Comparison of ENCODE assay signal across 8 cellular contexts in the genomic region with DNA sequence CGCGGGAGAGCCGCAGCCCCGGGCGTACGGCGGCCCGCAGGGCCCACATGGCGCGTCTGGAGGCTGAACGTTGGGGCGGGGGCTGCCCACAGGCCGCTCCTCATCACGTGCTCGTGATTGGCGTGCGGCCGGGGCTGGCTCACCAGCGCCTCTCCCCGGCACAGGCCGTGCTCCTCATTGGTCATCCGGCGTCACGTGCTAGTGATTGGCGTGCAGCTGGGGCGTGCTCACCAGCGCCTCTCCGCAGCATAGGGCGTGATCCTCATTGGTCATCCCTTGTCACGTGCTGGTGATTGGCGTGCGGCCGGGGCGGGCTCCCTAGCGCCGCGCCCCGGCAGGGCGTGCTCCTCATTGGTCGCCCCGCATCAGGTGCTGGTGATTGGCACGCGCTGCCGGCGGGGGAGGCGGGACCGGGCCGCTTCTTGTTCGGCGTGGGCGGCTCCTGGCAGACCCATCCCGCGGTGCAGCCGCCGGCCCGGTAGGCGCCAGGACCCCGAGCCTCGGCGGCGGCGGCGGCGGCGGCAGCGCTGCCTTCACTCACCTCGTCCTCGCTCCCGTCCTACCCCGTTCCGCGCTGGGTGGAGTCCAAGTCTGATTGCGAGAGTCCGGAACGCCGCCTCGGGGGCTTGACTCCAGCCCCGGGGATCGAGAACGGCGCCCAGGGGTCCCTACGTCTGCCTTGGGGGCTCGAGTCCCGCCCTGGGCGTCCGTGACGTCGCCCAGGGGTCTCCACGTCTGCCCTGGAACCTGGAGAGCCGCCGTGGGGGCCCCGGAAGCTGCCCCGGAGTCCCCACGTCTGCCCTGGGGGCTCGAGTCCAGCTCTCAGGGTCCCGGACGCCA. TPM values are rescaled to one million over a fixed set of nuclear protein-coding genes. Genes with fewer than 3 reads are reported as not detected.
A peak's percentile ranks its signal among the peaks of the same experiment; 100 is the strongest.
DNase-seq lines count a peak whose midpoint lies in the region; ATAC-seq, FAIRE-seq and TF ChIP-seq lines count a peak whose summit lies in the region.

TSS of gene GTPBP6 (minus strand) at position 58 of the 840 bp plus-strand sequence. CDS start at position 49, 9 bp downstream.

- peaks cover 0 to 21% of the 10 kb centered on the region in 2 donors for H3K36me3 ChIP-seq in muscle layer of duodenum (ENCODE audit: control insufficient read depth in 1 of 2, insufficient read depth in 2 of 2, low read length in 2 of 2)

- H3K27ac ChIP-seq in C4-2B (peak within 1 kb of the TSS; percentile 97), epithelial cell of prostate (peak within 1 kb of the TSS; percentile 88), muscle layer of duodenum (ENCODE audit: low read length) (peak within 1 kb of the TSS; percentile 45)

- ATAC-seq in GM21360 (IDR thresholded peaks at IDR 0.05; ENCODE audit: unreplicated experiment): peak; percentile 79

- TF ChIP-seq CTCF in C4-2B (conservative IDR thresholded peaks at IDR 0.05): no peak

- H3K27me3 ChIP-seq in muscle layer of duodenum (ENCODE audit: low read depth, low read length): no peaks in the 10 kb centered on the region

- FAIRE-seq in HTR-8/SVneo (lab: Jason Lieb, UNC): no peak

- no peaks in the 10 kb centered on the region for H3K9me3 ChIP-seq in muscle layer of duodenum (ENCODE audit: control insufficient read depth in 1 of 2, low read length in 2 of 2)

- POLR2A ChIA-PET in activated CD8-positive, alpha-beta memory T cell treated with anti-CD3 and anti-CD28 coated beads for 36 hours (lab: Charles Lee): no interaction called here

- H3K4me1 ChIP-seq in muscle layer of duodenum (ENCODE audit: control insufficient read depth in 1 of 2, insufficient read depth in 2 of 2, low read length in 2 of 2): peaks cover 5 to 20% of the 10 kb centered on the region in 2 donors

- H3K4me3 ChIP-seq in muscle layer of duodenum (ENCODE audit: low read depth in 1 of 2, low read length in 2 of 2): peak within 1 kb of the TSS; percentile 63 to 85

- CTCF ChIA-PET in activated CD8-positive, alpha-beta memory T cell treated with anti-CD3 and anti-CD28 coated beads for 36 hours (lab: Charles Lee): no interaction called here

- DNase-seq in HTR-8/SVneo (ENCODE audit: insufficient read length, low spot score) (peak; percentile 98), epithelial cell of prostate (ENCODE audit: low read depth, low spot score) (peak; percentile 99), NK-92 (lab: John Stamatoyannopoulos, UW; ENCODE audit: unreplicated experiment) (no peak)
- peak; percentile 97 to 98 for DNase-seq in stimulated activated CD8-positive, alpha-beta memory T cell treated with anti-CD3 and anti-CD28 coated beads, Interleukin-7, amount 100 ng/mL, for 48 hours (ENCODE audit: extremely low read depth in 1 of 2, low read depth in 1 of 2)

RNA-seq across cellular contexts. Expression of gene GTPBP6, which starts in this region (rescaled TPM):
- total RNA-seq in activated CD8-positive, alpha-beta memory T cell treated with anti-CD3 and anti-CD28 coated beads for 36 hours: 10 to 100 TPM; 72.6 to 76.1 TPM

Comparison
In these comparisons a context has a peak if more than half of its experiments do, and no peak if none do; other contexts are left out.
1. H3K27ac ChIP-seq: peak in every context shown above with its lines; median percentile 97 in C4-2B; 88 in epithelial cell of prostate; 45 in muscle layer of duodenum.